Comparison of ENCODE assay signal across 12 cellular contexts in genomic region chr2:96802281-96802595, GRCh38. TPM values are rescaled to one million over a fixed set of nuclear protein-coding genes. Genes with fewer than 3 reads are reported as not detected.
DNase-seq lines count a peak whose midpoint lies in the region; ATAC-seq and TF ChIP-seq lines count a peak whose summit lies in the region.
"Had no signal": no experiment of that assay in that cellular context is flagged by ENCODE, and none has a peak within 500 bp of the region (broad histone marks: within the 10 kb centered on the region; RNA-seq: fewer than 3 reads in every experiment).

No MANE protein-coding gene starts in this region.

- peaks cover 0 to 6% (median 0%) of the 10 kb centered on the region in 11 experiments; a peak in 4 of 22 replicates for H4K20me1 ChIP-seq in BLaER1 treated with 17β-estradiol and CSF1 and Interleukin-3, amounts not matched to agents 10 nM and 100 nM
- H4K20me1 ChIP-seq in osteoblast (ENCODE audit: insufficient read depth, low read length), result no peaks in the 10 kb centered on the region

- no peak overlapping the region for H2AFZ ChIP-seq in osteoblast (ENCODE audit: low read length)
- H2AFZ ChIP-seq: GM23338 had no signal

- H3K27ac ChIP-seq in BLaER1 treated with 17β-estradiol and CSF1 and Interleukin-3, amounts not matched to agents 10 nM and 100 nM, result peak overlapping the region in 4 of 11 experiments; percentile 11 to 26 (median 18); a peak in 4 of 22 replicates
- no peak overlapping the region for H3K27ac ChIP-seq in osteoblast (ENCODE audit: low read depth, low read length)
- H3K27ac ChIP-seq: adrenal gland had no signal

- H3K4me3 ChIP-seq in BLaER1 treated with 17β-estradiol and CSF1 and Interleukin-3, amounts not matched to agents 10 nM and 100 nM, result no peak overlapping the region
- no peak overlapping the region for H3K4me3 ChIP-seq in osteoblast (ENCODE audit: insufficient read depth, low read length)
- H3K4me3 ChIP-seq: adrenal gland, GM23338 had no signal

- H3K4me1 ChIP-seq in BLaER1 treated with 17β-estradiol and CSF1 and Interleukin-3, amounts not matched to agents 10 nM and 100 nM, result peaks cover 30 to 43% (median 36%) of the 10 kb centered on the region in 10 experiments
- H3K4me1 ChIP-seq in osteoblast (ENCODE audit: insufficient read depth, low read length), result no peaks in the 10 kb centered on the region

- peak overlapping the region in 3 of 11 experiments; percentile 31 to 35 (median 34); a peak in 2 of 22 replicates for H3K9ac ChIP-seq in BLaER1 treated with 17β-estradiol and CSF1 and Interleukin-3, amounts not matched to agents 10 nM and 100 nM

- peak; percentile 48 for DNase-seq in GM19238 (ENCODE audit: insufficient read length, low spot score)
- peak; percentile 38 for DNase-seq in activated T-cell treated with anti-CD3 and anti-CD28 coated beads, Interleukin-2, amount 50 U/mL, for 1 hour
- DNase-seq in osteoblast (ENCODE audit: insufficient read length, low spot score, missing footprints), result peak; percentile 87
- DNase-seq in UCSD-AML1 (lab: John Stamatoyannopoulos, UW; ENCODE audit: unreplicated experiment), result no peak
- DNase-seq in NCI-H2029 treated with DMSO at 0.1 percent for 48 hours (lab: John Stamatoyannopoulos, UW), result no peak
- no peak for DNase-seq in NCI-H524 (lab: John Stamatoyannopoulos, UW)
- DNase-seq: adrenal gland; CD8-positive, alpha-beta memory T cell; effector CD4-positive, alpha-beta T cell had no signal

- no peaks in the 10 kb centered on the region for H3K27me3 ChIP-seq in BLaER1 treated with 17β-estradiol and CSF1 and Interleukin-3, amounts not matched to agents 10 nM and 100 nM
- H3K27me3 ChIP-seq in osteoblast (ENCODE audit: insufficient read depth, low read length), result no peaks in the 10 kb centered on the region
- H3K27me3 ChIP-seq: adrenal gland had no signal

- TF ChIP-seq CTCF in osteoblast (IDR thresholded peaks at IDR 0.05; ENCODE audit: extremely low read depth, low read depth, low read length), result no peak

- peaks cover 0 to 6% (median 0%) of the 10 kb centered on the region in 11 experiments; a peak in 1 of 22 replicates for H3K9me3 ChIP-seq in BLaER1 treated with 17β-estradiol and CSF1 and Interleukin-3, amounts not matched to agents 10 nM and 100 nM (replicated peaks in 1 of 11)
- H3K9me3 ChIP-seq in osteoblast (ENCODE audit: low read depth, low read length), result no peaks in the 10 kb centered on the region
- H3K9me3 ChIP-seq: adrenal gland had no signal

- no peaks in the 10 kb centered on the region for H3K79me2 ChIP-seq in osteoblast (ENCODE audit: insufficient read depth, low read length)

- H3K4me2 ChIP-seq in BLaER1 treated with 17β-estradiol and CSF1 and Interleukin-3, amounts not matched to agents 10 nM and 100 nM, result peak overlapping the region in 10 of 11 experiments; percentile 20 to 78 (median 57); a peak in 19 of 22 replicates
- H3K4me2 ChIP-seq in osteoblast (ENCODE audit: insufficient read depth, low read length), result no peak overlapping the region
- H3K4me2 ChIP-seq: GM23338 had no signal

- ATAC-seq in HG02870 (IDR thresholded peaks at IDR 0.05; ENCODE audit: unreplicated experiment), result no peak
- ATAC-seq: GM23338 had no signal

- H3K36me3 ChIP-seq in BLaER1 treated with 17β-estradiol and CSF1 and Interleukin-3, amounts not matched to agents 10 nM and 100 nM, result peaks cover 0 to 60% (median 33%) of the 10 kb centered on the region in 11 experiments; a peak in 18 of 22 replicates
- H3K36me3 ChIP-seq in osteoblast (ENCODE audit: insufficient read depth, low read length), result no peaks in the 10 kb centered on the region

RNA-seq across cellular contexts. Expression of gene CNNM3, which starts 13.8 kb away (rescaled TPM):
- total RNA-seq in osteoblast, result 8.7 and 8.8 TPM in 2 replicates

RNA-seq across cellular contexts. Expression of gene CNNM4, which starts 41.5 kb away (rescaled TPM):
- 5.0 and 5.1 TPM in 2 replicates for total RNA-seq in osteoblast

RNA-seq across cellular contexts. Expression of gene ANKRD23, which starts 41.6 kb away (rescaled TPM):
- 1.8 and 2.1 TPM in 2 replicates for total RNA-seq in osteoblast

RNA-seq across cellular contexts. Expression of gene ANKRD39, which starts 55.6 kb away (rescaled TPM):
- 5.1 and 5.9 TPM in 2 replicates for total RNA-seq in osteoblast

Comparison
In these comparisons a context has a peak if more than half of its experiments do, and no peak if none do; other contexts are left out.
1. DNase-seq: peak in GM19238 (single experiment), activated T-cell treated with anti-CD3 and anti-CD28 coated beads, Interleukin-2, amount 50 U/mL, for 1 hour (single experiment) and osteoblast (single experiment); none in UCSD-AML1 (single experiment), NCI-H2029 treated with DMSO at 0.1 percent for 48 hours (single experiment) and NCI-H524 (0 of 2).